16 cellular contexts compared by ENCODE assay signal in the genomic region with DNA sequence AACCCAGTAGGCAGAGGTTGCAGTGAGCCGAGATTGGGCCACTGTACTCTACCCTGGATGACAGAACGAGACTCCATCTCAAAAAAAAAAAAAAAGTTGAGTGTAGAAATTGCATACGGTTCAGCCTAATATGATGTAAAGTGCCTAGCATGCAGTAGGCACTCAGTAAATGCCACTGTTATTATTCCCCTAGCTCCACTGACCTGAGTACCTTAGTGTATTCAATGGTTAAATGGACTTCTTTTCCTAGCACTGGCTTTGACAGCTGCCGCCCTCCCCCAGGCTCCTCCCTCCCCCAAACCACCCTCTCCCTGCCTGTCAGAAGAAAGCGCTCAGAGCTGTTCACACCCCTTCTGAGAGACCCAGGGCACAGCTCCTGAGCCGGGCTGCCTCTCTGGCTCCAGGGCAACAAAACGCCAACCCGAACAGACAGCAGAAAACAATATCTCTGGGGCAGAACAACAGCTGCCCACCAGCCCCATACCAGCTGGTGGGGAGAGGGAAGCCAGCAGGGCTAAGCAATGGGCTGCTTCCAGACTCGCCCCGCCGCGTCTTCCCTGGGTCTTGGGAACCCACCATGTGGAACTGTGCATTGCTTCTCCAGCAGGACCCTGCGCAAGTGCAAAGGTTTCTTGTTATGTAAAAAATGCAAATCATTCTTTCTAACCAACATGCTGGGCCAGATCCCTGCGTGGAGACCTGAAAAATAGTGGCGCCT. TPM values are rescaled to one million over a fixed set of nuclear protein-coding genes. Genes with fewer than 3 reads are reported as not detected.
A peak's percentile ranks its signal among the peaks of the same experiment; 100 is the strongest.
DNase-seq lines count a peak whose midpoint lies in the region; ATAC-seq, FAIRE-seq and TF ChIP-seq lines count a peak whose summit lies in the region.
"Had no signal": no experiment of that assay in that cellular context is flagged by ENCODE, and none has a peak within 500 bp of the region (broad histone marks: within the 10 kb centered on the region; RNA-seq: fewer than 3 reads in every experiment).

No MANE protein-coding gene starts in this region.

- ATAC-seq in heart right ventricle (peak in 6 of 8 donors; percentile 12 to 45 (median 26)), GM19463 (IDR thresholded peaks at IDR 0.05; ENCODE audit: unreplicated experiment) (no peak)

- TF ChIP-seq CTCF in heart right ventricle (IDR thresholded peaks at IDR 0.05) (no peak), neural progenitor cell (IDR thresholded peaks at IDR 0.05) (no peak)

- no peak for TF ChIP-seq POLR2A in GM12892 (IDR thresholded peaks at IDR 0.05; ENCODE audit: low read depth, low read length)

- peaks cover 3% of the 10 kb centered on the region for H3K9me3 Mint-ChIP-seq in neural progenitor cell
- H3K9me3 Mint-ChIP-seq: activated naive CD8-positive, alpha-beta T cell treated with anti-CD3 and anti-CD28 coated beads for 36 hours; central memory CD8-positive, alpha-beta T cell had no signal

- no peak for FAIRE-seq in GM12892 (lab: Jason Lieb, UNC)
- FAIRE-seq: endometrium, frontal cortex had no signal

- H3K9me3 ChIP-seq in HUES6 (ENCODE audit: control insufficient read depth, insufficient read depth, low read depth, low read length): peaks cover 4% of the 10 kb centered on the region; the same call in 1 of the 2 replicates
- no peaks in the 10 kb centered on the region for H3K9me3 ChIP-seq in heart right ventricle
- H3K9me3 ChIP-seq in neural progenitor cell (ENCODE audit: low read depth): no peaks in the 10 kb centered on the region
- H3K9me3 ChIP-seq: thoracic aorta had no signal

- H3K27me3 ChIP-seq in HUES6 (ENCODE audit: control insufficient read depth, insufficient read depth, low read length) (peaks cover 50% of the 10 kb centered on the region), heart right ventricle (peaks cover 0 to 20% (median 0%) of the 10 kb centered on the region in 7 donors), neural progenitor cell (peaks cover 56% of the 10 kb centered on the region)

- no peak overlapping the region for H2AFZ ChIP-seq in neural progenitor cell (replicated peaks)

- DNase-seq in NCI-H526 (lab: John Stamatoyannopoulos, UW) (peak; percentile 71 to 82), heart right ventricle (no peak), neural progenitor cell (ENCODE audit: low spot score) (peak; percentile 54), GM12892 (ENCODE audit: insufficient read length) (no peak), NCI-H128 (lab: John Stamatoyannopoulos, UW; ENCODE audit: unreplicated experiment) (no peak)
- DNase-seq: activated CD4-positive, CD25-positive, alpha-beta regulatory T cell treated with anti-CD3 and anti-CD28 coated beads, Interleukin-2, amount 50 U/mL, for 72 hours; activated naive CD8-positive, alpha-beta T cell treated with anti-CD3 and anti-CD28 coated beads for 36 hours; C1 segment of cervical spinal cord; EL; T-helper 1 cell had no signal

- peaks cover 15% of the 10 kb centered on the region for H3K4me1 Mint-ChIP-seq in neural progenitor cell

- 45 to 54% methylated on average over 15 of the region's 15 CpGs for WGBS in heart right ventricle, 2 donors

- H3K79me2 ChIP-seq in neural progenitor cell (ENCODE audit: low read depth): no peaks in the 10 kb centered on the region

- peak overlapping the region; percentile 32 for H3K4me2 ChIP-seq in neural progenitor cell

- H3F3A ChIP-seq in neural progenitor cell (ENCODE audit: low read depth): peaks cover 12% of the 10 kb centered on the region

- no peak overlapping the region for H3K27ac Mint-ChIP-seq in neural progenitor cell
- H3K27ac Mint-ChIP-seq: activated naive CD8-positive, alpha-beta T cell treated with anti-CD3 and anti-CD28 coated beads for 36 hours had no signal

- no peak overlapping the region for H3K4me3 Mint-ChIP-seq in neural progenitor cell
- H3K4me3 Mint-ChIP-seq: activated naive CD8-positive, alpha-beta T cell treated with anti-CD3 and anti-CD28 coated beads for 36 hours; central memory CD8-positive, alpha-beta T cell had no signal

- H3K27ac ChIP-seq in HUES6 (ENCODE audit: low read depth, low read length) (no peak overlapping the region), heart right ventricle (peak overlapping the region in 6 of 10 donors; percentile 4 to 62 (median 32)), neural progenitor cell (no peak overlapping the region)
- H3K27ac ChIP-seq: thoracic aorta had no signal

- H3K4me3 ChIP-seq in HUES6 (ENCODE audit: low read depth, low read length) (0 out of 2 replicates have a peak overlapping the region, but pooled peaks have one; percentile 1), heart right ventricle (peak overlapping the region in 3 of 10 donors; percentile 14 to 34 (median 19)), neural progenitor cell (no peak overlapping the region)
- H3K4me3 ChIP-seq: thoracic aorta had no signal

- intact Hi-C loops in heart right ventricle (cut with DNase I): no loop called here

- no peaks in the 10 kb centered on the region for H3K36me3 ChIP-seq in HUES6 (ENCODE audit: control insufficient read depth, insufficient read depth, low read length)
- no peaks in the 10 kb centered on the region for H3K36me3 ChIP-seq in heart right ventricle
- no peaks in the 10 kb centered on the region for H3K36me3 ChIP-seq in neural progenitor cell
- H3K36me3 ChIP-seq: thoracic aorta had no signal

- peaks cover 11% of the 10 kb centered on the region for H3K4me1 ChIP-seq in HUES6 (ENCODE audit: control insufficient read depth, insufficient read depth, low read length)
- peaks cover 0 to 43% (median 16%) of the 10 kb centered on the region in 9 donors for H3K4me1 ChIP-seq in heart right ventricle
- H3K4me1 ChIP-seq in neural progenitor cell: peaks cover 5% of the 10 kb centered on the region

- H3K9ac ChIP-seq in HUES6 (ENCODE audit: low read length): no peak overlapping the region
- H3K9ac ChIP-seq in neural progenitor cell: no peak overlapping the region

- peaks cover 11% of the 10 kb centered on the region for H4K20me1 ChIP-seq in neural progenitor cell (ENCODE audit: low read depth)

- peaks cover 34% of the 10 kb centered on the region for H3K27me3 Mint-ChIP-seq in neural progenitor cell (ENCODE audit: insufficient read depth, low read depth)

- no peaks in the 10 kb centered on the region for H3K36me3 Mint-ChIP-seq in neural progenitor cell
- H3K36me3 Mint-ChIP-seq: activated naive CD8-positive, alpha-beta T cell treated with anti-CD3 and anti-CD28 coated beads for 36 hours had no signal

RNA-seq across cellular contexts. Expression of gene CPNE5, which starts 4.5 kb away (rescaled TPM):
- total RNA-seq in heart right ventricle (10 to 100 TPM in 9 of 10 donors, 1 to 10 TPM in 1; 2.8 to 98.2 (median 29.0) TPM), neural progenitor cell (ENCODE audit: low replicate concordance) (0.56 TPM in 1 of 2 replicates, not detected in the other)
- 10 to 100 TPM in 1 of 2 donors, 1 to 10 TPM in 1; 4.4 to 18.4 TPM for polyA plus RNA-seq in heart right ventricle
- 10.2 TPM for polyA plus RNA-seq in GM12892 (2012; ENCODE audit: missing spikeins)

RNA-seq across cellular contexts. Expression of gene PPIL1, which starts 39.9 kb away (rescaled TPM):
- total RNA-seq in heart right ventricle: 100 to 1,000 TPM in 2 of 10 donors, 10 to 100 TPM in 8; 34.5 to 106 (median 49.2) TPM
- 10 to 100 TPM; 21.1 to 50.3 TPM for polyA plus RNA-seq in heart right ventricle
- 81.6 and 93.1 TPM in 2 replicates for total RNA-seq in neural progenitor cell (ENCODE audit: low replicate concordance)
- 43.6 TPM for polyA plus RNA-seq in GM12892 (2012; ENCODE audit: missing spikeins)

RNA-seq across cellular contexts. Expression of gene C6orf89, which starts 51.0 kb away (rescaled TPM):
- 100 to 1,000 TPM in 1 of 10 donors, 10 to 100 TPM in 9; 64.6 to 104 (median 74.7) TPM for total RNA-seq in heart right ventricle
- 10 to 100 TPM; 22.5 to 23.1 TPM for polyA plus RNA-seq in heart right ventricle
- total RNA-seq in neural progenitor cell (ENCODE audit: low replicate concordance): 17.8 and 21.2 TPM in 2 replicates
- polyA plus RNA-seq in GM12892 (2012; ENCODE audit: missing spikeins): 15.6 TPM

Comparison
In these comparisons a context has a peak if more than half of its experiments do, and no peak if none do; other contexts are left out.
1. H3K27ac ChIP-seq: peak in heart right ventricle (6 of 10); none in HUES6 (single experiment) and neural progenitor cell (single experiment).
2. DNase-seq: peak in NCI-H526 (2 of 2) and neural progenitor cell (single experiment); none in heart right ventricle (0 of 2), GM12892 (single experiment) and NCI-H128 (single experiment).